In the genomic region with DNA sequence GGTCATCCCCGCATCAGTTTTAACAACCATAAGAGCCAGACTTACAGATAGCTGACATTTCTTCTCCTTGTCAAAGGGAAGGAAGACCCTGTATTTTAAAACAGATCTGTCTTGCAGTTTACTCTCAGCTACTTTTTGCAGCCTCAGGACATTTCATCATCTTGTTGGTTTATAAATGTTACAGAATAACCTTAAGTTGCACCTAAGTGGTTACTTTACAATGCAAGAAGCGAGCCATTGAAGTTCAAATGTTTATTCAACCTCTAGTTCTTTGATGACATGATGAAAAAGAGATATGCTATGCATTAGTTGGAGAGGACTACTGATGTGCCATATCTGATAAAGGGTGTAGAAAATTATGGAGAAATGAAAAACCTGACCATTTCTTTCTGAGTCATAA, we compare ENCODE assay signal across 15 cellular contexts.
DNase-seq lines count a peak whose midpoint lies in the region; ATAC-seq, FAIRE-seq and TF ChIP-seq lines count a peak whose summit lies in the region.
"Had no signal": no experiment of that assay in that cellular context is flagged by ENCODE, and none has a peak within 500 bp of the region (broad histone marks: within the 10 kb centered on the region; RNA-seq: fewer than 3 reads in every experiment).

No MANE protein-coding gene starts in this region.

- no peaks in the 10 kb centered on the region for H3K36me3 ChIP-seq in HepG2 (replicated peaks in 1 of 2; ENCODE audit: control insufficient read depth in 1 of 2, insufficient read depth in 2 of 2, low read length in 2 of 2)
- no peaks in the 10 kb centered on the region for H3K36me3 ChIP-seq in right lobe of liver
- H3K36me3 ChIP-seq in astrocyte (ENCODE audit: insufficient read depth, low read length) = no peaks in the 10 kb centered on the region
- no peaks in the 10 kb centered on the region for H3K36me3 ChIP-seq in left lung
- no peaks in the 10 kb centered on the region for H3K36me3 ChIP-seq in kidney (ENCODE audit: control insufficient read depth in 1 of 2, insufficient read depth in 2 of 2, low read length in 2 of 2)
- H3K36me3 ChIP-seq: BLaER1 treated with 17β-estradiol and CSF1 and Interleukin-3, amounts not matched to agents 10 nM and 100 nM had no signal

- in situ Hi-C loops in HepG2 (cut with HindIII; ENCODE audit: extremely low pct_ligation_motif_present, low pct_unique_long_range_greater_than_20kb) = no loop called here

- H3K4me3 ChIP-seq in HepG2 (replicated peaks in 1 of 3; ENCODE audit: insufficient read depth in 1 of 3, low read depth in 2 of 3, low read length in 3 of 3) (no peak overlapping the region), right lobe of liver (no peak overlapping the region), astrocyte (ENCODE audit: insufficient read depth, low read depth, low read length) (no peak overlapping the region), left lung (no peak overlapping the region), kidney (ENCODE audit: low read length in 2 of 2) (no peak overlapping the region)
- H3K4me3 ChIP-seq: BLaER1 treated with 17β-estradiol and CSF1 and Interleukin-3, amounts not matched to agents 10 nM and 100 nM; GM23248 had no signal

- TF ChIP-seq EP300 in HepG2 (IDR thresholded peaks at IDR 0.05; ENCODE audit: low read depth in 2 of 2, low read length in 2 of 2) = no peak
- no peak for TF ChIP-seq EP300 in HepG2 (CRISPR knock-in tag; IDR thresholded peaks at IDR 0.05; ENCODE audit: borderline replicate concordance)

- H3K9me3 Mint-ChIP-seq in astrocyte (ENCODE audit: unreplicated experiment) (peaks cover 14% of the 10 kb centered on the region), immature natural killer cell (peaks cover 0 to 7% (median 4%) of the 10 kb centered on the region in 6 donors), progenitor cell of endocrine pancreas (ENCODE audit: low read depth) (peaks cover 24% of the 10 kb centered on the region)

- DNase-seq in HepG2 (ENCODE audit: low spot score) (no peak), right lobe of liver (no peak), astrocyte (ENCODE audit: low read depth) (peak; percentile 9), left lung (no peak), kidney (no peak), epidermal melanocyte (ENCODE audit: insufficient read length, low spot score) (no peak), immature natural killer cell (no peak), progenitor cell of endocrine pancreas (ENCODE audit: low spot score, unreplicated experiment) (no peak)
- DNase-seq: ACHN; Calu3; CD4-positive, CD25-positive, alpha-beta regulatory T cell; DMS 273 treated with DMSO at 0.1 percent for 48 hours; GM23248; H7 had no signal

- BruUV-seq in HepG2 (replicated peaks; lab: Mats Ljungman, UMichigan) = no TSS peak

- H3K36me3 Mint-ChIP-seq in astrocyte (ENCODE audit: low read depth, unreplicated experiment) (peaks cover 10% of the 10 kb centered on the region), immature natural killer cell (no peaks in the 10 kb centered on the region), progenitor cell of endocrine pancreas (ENCODE audit: insufficient read depth) (peaks cover 2% of the 10 kb centered on the region)
- H3K36me3 Mint-ChIP-seq: CD4-positive, CD25-positive, alpha-beta regulatory T cell had no signal

- H3K9ac ChIP-seq in HepG2 (ENCODE audit: insufficient read depth, low read depth, low read length) (no peak overlapping the region), astrocyte (ENCODE audit: low read length) (no peak overlapping the region), kidney (ENCODE audit: low read length in 2 of 2) (no peak overlapping the region)
- H3K9ac ChIP-seq: BLaER1 treated with 17β-estradiol and CSF1 and Interleukin-3, amounts not matched to agents 10 nM and 100 nM; GM23248 had no signal

- H3K27me3 ChIP-seq in HepG2 (ENCODE audit: control insufficient read depth in 1 of 2, insufficient read depth in 2 of 2, low read length in 2 of 2) (no peaks in the 10 kb centered on the region), right lobe of liver (no peaks in the 10 kb centered on the region), astrocyte (ENCODE audit: insufficient read depth, low read length) (no peaks in the 10 kb centered on the region), left lung (no peaks in the 10 kb centered on the region)
- H3K27me3 ChIP-seq: BLaER1 treated with 17β-estradiol and CSF1 and Interleukin-3, amounts not matched to agents 10 nM and 100 nM had no signal

- H3K4me2 ChIP-seq in HepG2 (ENCODE audit: low read depth, low read length) (no peak overlapping the region), astrocyte (ENCODE audit: low read length) (no peak overlapping the region)
- H3K4me2 ChIP-seq: BLaER1 treated with 17β-estradiol and CSF1 and Interleukin-3, amounts not matched to agents 10 nM and 100 nM had no signal

- WGBS in HepG2 (ENCODE audit: low lambda C conversion rate) = 59% methylated on average over 2 of the region's 2 CpGs
- 63% methylated on average over 2 of the region's 2 CpGs for WGBS in right lobe of liver (ENCODE audit: insufficient coverage, low coverage, low lambda C conversion rate, missing lambda C conversion rate)

- POLR2A ChIA-PET in HepG2 (lab: Yijun Ruan, JAX) = no interaction called here

- peaks cover 8% of the 10 kb centered on the region; the same call in 1 of the 2 replicates for H3K4me1 ChIP-seq in HepG2 (ENCODE audit: insufficient read depth, low read length)
- peaks cover 0 to 47% (median 23%) of the 10 kb centered on the region in 4 donors for H3K4me1 ChIP-seq in right lobe of liver
- no peaks in the 10 kb centered on the region for H3K4me1 ChIP-seq in astrocyte (ENCODE audit: insufficient read depth, low read length)
- no peaks in the 10 kb centered on the region for H3K4me1 ChIP-seq in left lung
- peaks cover 0 to 4% of the 10 kb centered on the region in 2 donors for H3K4me1 ChIP-seq in kidney (ENCODE audit: control insufficient read depth in 1 of 2, insufficient read depth in 1 of 2, low read depth in 1 of 2, low read length in 2 of 2)
- H3K4me1 ChIP-seq: BLaER1 treated with 17β-estradiol and CSF1 and Interleukin-3, amounts not matched to agents 10 nM and 100 nM had no signal

- H2AFZ ChIP-seq in HepG2 (ENCODE audit: low read length) (no peak overlapping the region), astrocyte (ENCODE audit: low read depth, low read length) (no peak overlapping the region)
- H2AFZ ChIP-seq: GM23248 had no signal

- intact Hi-C loops in HepG2 (cut with micrococcal nuclease; ENCODE audit: unreplicated experiment) = no loop called here
- intact Hi-C loops in right lobe of liver (cut with DNase I) = no loop called here
- intact Hi-C loops in left lung (cut with DNase I) = no loop called here
- intact Hi-C loops in kidney (cut with DNase I) = no loop called here

- H3K4me3 Mint-ChIP-seq in astrocyte (ENCODE audit: unreplicated experiment) (no peak overlapping the region), immature natural killer cell (no peak overlapping the region), progenitor cell of endocrine pancreas (ENCODE audit: low read depth) (no peak overlapping the region)

- ATAC-seq in HepG2 = no peak
- ATAC-seq in right lobe of liver = no peak
- peak; percentile 34 for ATAC-seq in left lung

- CTCF ChIA-PET in HepG2 (lab: Yijun Ruan, JAX; ENCODE audit: low intra/inter-chr PET ratio, low total read pairs) = no interaction called here

- H3K27ac ChIP-seq in HepG2 (ENCODE audit: extremely low read length, insufficient read depth, low read length) = no peak overlapping the region
- no peak overlapping the region for H3K27ac ChIP-seq in right lobe of liver
- no peak overlapping the region for H3K27ac ChIP-seq in astrocyte (ENCODE audit: low read depth, low read length)
- H3K27ac ChIP-seq in left lung = no peak overlapping the region
- no peak overlapping the region for H3K27ac ChIP-seq in kidney (ENCODE audit: low read depth in 2 of 2, low read length in 2 of 2)
- H3K27ac ChIP-seq: BLaER1 treated with 17β-estradiol and CSF1 and Interleukin-3, amounts not matched to agents 10 nM and 100 nM; GM23248 had no signal

- TF ChIP-seq POLR2A in HepG2 (IDR thresholded peaks at IDR 0.05; ENCODE audit: insufficient read depth in 1 of 2, low read depth in 2 of 2, low read length in 2 of 2) (no peak), right lobe of liver (IDR thresholded peaks at IDR 0.05) (no peak)

- peaks cover 19% of the 10 kb centered on the region for H3K9me3 ChIP-seq in HepG2 (ENCODE audit: low read length)
- H3K9me3 ChIP-seq in right lobe of liver = no peaks in the 10 kb centered on the region
- H3K9me3 ChIP-seq in astrocyte (ENCODE audit: insufficient read depth, low read depth, low read length) = peaks cover 2% of the 10 kb centered on the region
- H3K9me3 ChIP-seq in left lung = peaks cover 0 to 23% of the 10 kb centered on the region in 2 donors
- no peaks in the 10 kb centered on the region for H3K9me3 ChIP-seq in kidney (ENCODE audit: control insufficient read depth in 1 of 2, low read length in 2 of 2)

- FAIRE-seq in HepG2 (lab: Jason Lieb, UNC) (peak; percentile 26), astrocyte (lab: Jason Lieb, UNC) (no peak), kidney (lab: Jason Lieb, UNC) (no peak)

- H3K79me2 ChIP-seq in HepG2 (ENCODE audit: insufficient read depth, low read length) (no peaks in the 10 kb centered on the region), astrocyte (ENCODE audit: insufficient read depth, low read length) (no peaks in the 10 kb centered on the region)

- no peak for TF ChIP-seq RAD21 in HepG2 (CRISPR knock-in tag; IDR thresholded peaks at IDR 0.05)

- H3K27ac Mint-ChIP-seq in astrocyte (ENCODE audit: unreplicated experiment) = no peak overlapping the region
- H3K27ac Mint-ChIP-seq in immature natural killer cell = no peak overlapping the region
- H3K27ac Mint-ChIP-seq in progenitor cell of endocrine pancreas = no peak overlapping the region
- H3K27ac Mint-ChIP-seq: CD4-positive, CD25-positive, alpha-beta regulatory T cell had no signal

- TF ChIP-seq CTCF in HepG2 (CRISPR knock-in tag; IDR thresholded peaks at IDR 0.05) (no peak), right lobe of liver (IDR thresholded peaks at IDR 0.05) (no peak), astrocyte (IDR thresholded peaks at IDR 0.05; ENCODE audit: insufficient read depth, low read depth, low read length) (no peak), left lung (IDR thresholded peaks at IDR 0.05) (no peak), kidney (IDR thresholded peaks at IDR 0.05; ENCODE audit: borderline replicate concordance, extremely low read depth, insufficient read depth) (no peak), progenitor cell of endocrine pancreas (IDR thresholded peaks at IDR 0.05; ENCODE audit: unreplicated experiment) (no peak)

- H4K20me1 ChIP-seq in HepG2 (ENCODE audit: insufficient read depth, low read length) (no peaks in the 10 kb centered on the region), astrocyte (ENCODE audit: insufficient read depth, low read length) (no peaks in the 10 kb centered on the region)
- H4K20me1 ChIP-seq: BLaER1 treated with 17β-estradiol and CSF1 and Interleukin-3, amounts not matched to agents 10 nM and 100 nM had no signal

- H3K27me3 Mint-ChIP-seq in astrocyte (ENCODE audit: low read depth, unreplicated experiment) (no peaks in the 10 kb centered on the region), immature natural killer cell (ENCODE audit: low read depth in 3 of 3) (peaks cover 0 to 2% (median 0%) of the 10 kb centered on the region in 3 donors), progenitor cell of endocrine pancreas (peaks cover 3% of the 10 kb centered on the region)
- H3K27me3 Mint-ChIP-seq: CD4-positive, CD25-positive, alpha-beta regulatory T cell had no signal

- H3K4me1 Mint-ChIP-seq in astrocyte (ENCODE audit: low read depth, unreplicated experiment) = peaks cover 6% of the 10 kb centered on the region
- no peaks in the 10 kb centered on the region for H3K4me1 Mint-ChIP-seq in immature natural killer cell
- no peaks in the 10 kb centered on the region for H3K4me1 Mint-ChIP-seq in progenitor cell of endocrine pancreas (ENCODE audit: low read depth)
- H3K4me1 Mint-ChIP-seq: CD4-positive, CD25-positive, alpha-beta regulatory T cell had no signal
